14 cellular contexts compared by ENCODE assay signal in genomic region chr6:137849709-137850093, GRCh38. TPM values are rescaled to one million over a fixed set of nuclear protein-coding genes. Genes with fewer than 3 reads are reported as not detected.
DNase-seq lines count a peak whose midpoint lies in the region; ATAC-seq and TF ChIP-seq lines count a peak whose summit lies in the region.
"Had no signal": no experiment of that assay in that cellular context is flagged by ENCODE, and none has a peak within 500 bp of the region (broad histone marks: within the 10 kb centered on the region; RNA-seq: fewer than 3 reads in every experiment).

No MANE protein-coding gene starts in this region.

- WGBS in esophagus muscularis mucosa: 67% methylated on average over 2 of the region's 2 CpGs
- WGBS in prostate gland: 76% methylated on average over 2 of the region's 2 CpGs
- 55 to 66% (median 59%) methylated on average over 2 of the region's 2 CpGs for WGBS in psoas muscle, 3 donors

- TF ChIP-seq CTCF in natural killer cell (IDR thresholded peaks at IDR 0.05): no peak
- TF ChIP-seq CTCF in esophagus muscularis mucosa (IDR thresholded peaks at IDR 0.05): no peak
- TF ChIP-seq CTCF in prostate gland (IDR thresholded peaks at IDR 0.05): no peak
- no peak for TF ChIP-seq CTCF in psoas muscle (IDR thresholded peaks at IDR 0.05)

- no peaks in the 10 kb centered on the region for H3K9me3 ChIP-seq in esophagus muscularis mucosa
- no peaks in the 10 kb centered on the region for H3K9me3 ChIP-seq in prostate gland
- H3K9me3 ChIP-seq in psoas muscle: no peaks in the 10 kb centered on the region

- H3K36me3 ChIP-seq in esophagus muscularis mucosa (no peaks in the 10 kb centered on the region), prostate gland (no peaks in the 10 kb centered on the region), psoas muscle (ENCODE audit: insufficient read depth in 1 of 2, low read depth in 1 of 2) (no peaks in the 10 kb centered on the region)

- peaks cover 6 to 11% of the 10 kb centered on the region in 2 donors for H3K4me1 Mint-ChIP-seq in natural killer cell treated with Interleukin-12 subunit alpha and Interleukin-12 subunit beta and Interleukin-15 and Interleukin-18, amount 100 ng/mL, for 72 hours (ENCODE audit: low read depth in 2 of 2)
- H3K4me1 Mint-ChIP-seq in natural killer cell: no peaks in the 10 kb centered on the region
- peaks cover 50% of the 10 kb centered on the region for H3K4me1 Mint-ChIP-seq in stimulated activated naive CD8-positive, alpha-beta T cell treated with anti-CD3 and anti-CD28 coated beads, Interleukin-15, Interleukin-2, amounts not matched to agents 100 ng/mL and 50 ng/mL, for 24 hours (ENCODE audit: low read depth)

- TF ChIP-seq POLR2A in esophagus muscularis mucosa (IDR thresholded peaks at IDR 0.05; ENCODE audit: low read depth) (no peak), prostate gland (IDR thresholded peaks at IDR 0.05) (no peak)

- H3K4me3 ChIP-seq in esophagus muscularis mucosa (no peak overlapping the region), prostate gland (no peak overlapping the region), psoas muscle (no peak overlapping the region)
- H3K4me3 ChIP-seq: K562 had no signal

- TF ChIP-seq EP300 in esophagus muscularis mucosa (IDR thresholded peaks at IDR 0.05): no peak

- DNase-seq in natural killer cell treated with Interleukin-12 subunit alpha and Interleukin-12 subunit beta and Interleukin-15 and Interleukin-18, amount 100 ng/mL, for 72 hours (ENCODE audit: low spot score): no peak
- DNase-seq in natural killer cell (no peak), esophagus muscularis mucosa (ENCODE audit: extremely low spot score) (no peak), NCI-H2081 treated with DMSO at 0.1 percent for 48 hours (lab: John Stamatoyannopoulos, UW) (no peak), prostate gland (ENCODE audit: low spot score) (no peak), psoas muscle (no peak)
- DNase-seq: activated B cell treated with CpG ODN at 0.5 μM for 24 hours, AML-193, NCI-H1092 treated with DMSO at 0.1 percent for 48 hours, occipital lobe had no signal

- peaks cover 0 to 42% (median 37%) of the 10 kb centered on the region in 4 donors for H3K4me1 ChIP-seq in esophagus muscularis mucosa
- no peaks in the 10 kb centered on the region for H3K4me1 ChIP-seq in prostate gland (replicated peaks)
- no peaks in the 10 kb centered on the region for H3K4me1 ChIP-seq in psoas muscle

- H3K27ac Mint-ChIP-seq in natural killer cell treated with Interleukin-12 subunit alpha and Interleukin-12 subunit beta and Interleukin-15 and Interleukin-18, amount 100 ng/mL, for 72 hours: peak overlapping the region in 1 of 2 donors; percentile 18
- no peak overlapping the region for H3K27ac Mint-ChIP-seq in natural killer cell
- peak overlapping the region; percentile 75 for H3K27ac Mint-ChIP-seq in stimulated activated naive CD8-positive, alpha-beta T cell treated with anti-CD3 and anti-CD28 coated beads, Interleukin-15, Interleukin-2, amounts not matched to agents 100 ng/mL and 50 ng/mL, for 24 hours
- H3K27ac Mint-ChIP-seq: activated B cell treated with CpG ODN at 0.5 μM for 24 hours had no signal

- H3K36me3 Mint-ChIP-seq in natural killer cell treated with Interleukin-12 subunit alpha and Interleukin-12 subunit beta and Interleukin-15 and Interleukin-18, amount 100 ng/mL, for 72 hours: no peaks in the 10 kb centered on the region
- H3K36me3 Mint-ChIP-seq in natural killer cell: no peaks in the 10 kb centered on the region
- no peaks in the 10 kb centered on the region for H3K36me3 Mint-ChIP-seq in stimulated activated naive CD8-positive, alpha-beta T cell treated with anti-CD3 and anti-CD28 coated beads, Interleukin-15, Interleukin-2, amounts not matched to agents 100 ng/mL and 50 ng/mL, for 24 hours (ENCODE audit: low read depth)

- H3K27ac ChIP-seq in esophagus muscularis mucosa (replicated peaks in 1 of 4) (peak overlapping the region in 3 of 4 donors; percentile 57 to 71 (median 63)), prostate gland (no peak overlapping the region), psoas muscle (no peak overlapping the region)

- peak; percentile 75 to 87 for ATAC-seq in natural killer cell treated with Interleukin-12 subunit alpha and Interleukin-12 subunit beta and Interleukin-15 and Interleukin-18, amount 100 ng/mL, for 72 hours
- no peak for ATAC-seq in natural killer cell
- ATAC-seq in HG02759 (IDR thresholded peaks at IDR 0.05; ENCODE audit: unreplicated experiment): peak; percentile 46
- ATAC-seq in psoas muscle: no peak
- ATAC-seq: K562, Right ventricle myocardium inferior had no signal

- H3K27me3 ChIP-seq in esophagus muscularis mucosa (no peaks in the 10 kb centered on the region), prostate gland (replicated peaks; ENCODE audit: insufficient read depth) (no peaks in the 10 kb centered on the region), psoas muscle (ENCODE audit: insufficient read depth in 3 of 3, low read length in 2 of 3) (no peaks in the 10 kb centered on the region)

- intact Hi-C loops in natural killer cell (cut with micrococcal nuclease) (no loop called here), esophagus muscularis mucosa (cut with DNase I) (no loop called here), prostate gland (cut with DNase I) (loop anchor here (5.0 kb wide), 1 partner anchor 32 kb away; no protein-coding TSS in a partner anchor), psoas muscle (cut with DNase I) (no loop called here)

- no peaks in the 10 kb centered on the region for H3K9me3 Mint-ChIP-seq in natural killer cell treated with Interleukin-12 subunit alpha and Interleukin-12 subunit beta and Interleukin-15 and Interleukin-18, amount 100 ng/mL, for 72 hours
- no peaks in the 10 kb centered on the region for H3K9me3 Mint-ChIP-seq in natural killer cell
- H3K9me3 Mint-ChIP-seq in stimulated activated naive CD8-positive, alpha-beta T cell treated with anti-CD3 and anti-CD28 coated beads, Interleukin-15, Interleukin-2, amounts not matched to agents 100 ng/mL and 50 ng/mL, for 24 hours: no peaks in the 10 kb centered on the region
- H3K9me3 Mint-ChIP-seq: activated B cell treated with CpG ODN at 0.5 μM for 24 hours had no signal

- H3K4me3 Mint-ChIP-seq in natural killer cell treated with Interleukin-12 subunit alpha and Interleukin-12 subunit beta and Interleukin-15 and Interleukin-18, amount 100 ng/mL, for 72 hours: no peak overlapping the region
- no peak overlapping the region for H3K4me3 Mint-ChIP-seq in natural killer cell
- no peak overlapping the region for H3K4me3 Mint-ChIP-seq in stimulated activated naive CD8-positive, alpha-beta T cell treated with anti-CD3 and anti-CD28 coated beads, Interleukin-15, Interleukin-2, amounts not matched to agents 100 ng/mL and 50 ng/mL, for 24 hours
- H3K4me3 Mint-ChIP-seq: activated B cell treated with CpG ODN at 0.5 μM for 24 hours had no signal

- H3K27me3 Mint-ChIP-seq in natural killer cell treated with Interleukin-12 subunit alpha and Interleukin-12 subunit beta and Interleukin-15 and Interleukin-18, amount 100 ng/mL, for 72 hours: no peaks in the 10 kb centered on the region
- no peaks in the 10 kb centered on the region for H3K27me3 Mint-ChIP-seq in natural killer cell (ENCODE audit: low read depth in 2 of 2)
- H3K27me3 Mint-ChIP-seq in stimulated activated naive CD8-positive, alpha-beta T cell treated with anti-CD3 and anti-CD28 coated beads, Interleukin-15, Interleukin-2, amounts not matched to agents 100 ng/mL and 50 ng/mL, for 24 hours: no peaks in the 10 kb centered on the region
- H3K27me3 Mint-ChIP-seq: activated B cell treated with CpG ODN at 0.5 μM for 24 hours had no signal

RNA-seq across cellular contexts. Expression of gene TNFAIP3, which starts 17.4 kb away (rescaled TPM):
- 100 to 1,000 TPM; 121 to 244 TPM for total RNA-seq in natural killer cell treated with Interleukin-12 subunit alpha and Interleukin-12 subunit beta and Interleukin-15 and Interleukin-18, amount 100 ng/mL, for 72 hours
- total RNA-seq in natural killer cell (1,000 to 10,000 TPM; 1,163 to 1,298 (median 1,241) TPM), esophagus muscularis mucosa (10 to 100 TPM; 21.0 to 54.3 (median 29.8) TPM), prostate gland (10 to 100 TPM; 13.0 to 19.9 TPM), psoas muscle (10 to 100 TPM in 2 of 4 donors, 1 to 10 TPM in 2; 4.0 to 12.8 (median 8.3) TPM)
- polyA plus RNA-seq in psoas muscle: 1 to 10 TPM; 2.0 to 4.3 (median 2.8) TPM

Comparison
In these comparisons a context has a peak if more than half of its experiments do, and no peak if none do; other contexts are left out.
1. ATAC-seq: peak in natural killer cell treated with Interleukin-12 subunit alpha and Interleukin-12 subunit beta and Interleukin-15 and Interleukin-18, amount 100 ng/mL, for 72 hours (2 of 2) and HG02759 (single experiment); none in natural killer cell (0 of 3) and psoas muscle (0 of 4).
2. RNA of gene TNFAIP3, which starts 17.4 kb away (total RNA-seq): 1,163 to 1,298 TPM in natural killer cell; 121 to 244 TPM in natural killer cell treated with Interleukin-12 subunit alpha and Interleukin-12 subunit beta and Interleukin-15 and Interleukin-18, amount 100 ng/mL, for 72 hours, 21.0 to 54.3 TPM in esophagus muscularis mucosa, 13.0 to 19.9 TPM in prostate gland and 4.0 to 12.8 TPM in psoas muscle; every median in the first group is over 4 times any median in the second.
3. H3K27ac ChIP-seq: peak in esophagus muscularis mucosa (3 of 4); none in prostate gland (0 of 2) and psoas muscle (single experiment).